Comparison of ENCODE assay signal across 11 cellular contexts in the genomic region with DNA sequence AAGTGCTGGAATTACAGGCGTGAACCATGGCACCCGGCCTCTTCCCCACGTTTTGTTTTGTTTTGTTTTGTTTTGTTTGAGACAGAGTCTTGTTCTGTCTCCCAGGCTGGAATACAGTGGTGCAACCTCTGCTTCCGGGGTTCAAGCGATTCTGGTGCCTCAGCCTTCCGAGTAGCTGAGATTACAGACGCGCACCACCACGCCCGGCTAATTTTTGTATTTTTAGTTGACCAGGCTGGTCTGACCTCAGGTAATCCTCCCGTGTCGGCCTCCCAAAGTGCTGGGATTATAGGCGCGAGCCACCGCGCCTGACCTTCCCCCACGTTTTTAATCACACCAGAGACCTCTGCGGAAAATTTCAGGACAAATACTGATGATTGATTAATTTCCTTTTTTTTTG. TPM values are rescaled to one million over a fixed set of nuclear protein-coding genes. Genes with fewer than 3 reads are reported as not detected.
DNase-seq lines count a peak whose midpoint lies in the region; ATAC-seq and TF ChIP-seq lines count a peak whose summit lies in the region.
"Had no signal": no experiment of that assay in that cellular context is flagged by ENCODE, and none has a peak within 500 bp of the region (broad histone marks: within the 10 kb centered on the region; RNA-seq: fewer than 3 reads in every experiment).

No MANE protein-coding gene starts in this region.

- H2BK15ac ChIP-seq in H9 (ENCODE audit: low read depth, low read length), result no peak overlapping the region
- H2BK15ac ChIP-seq in mesendoderm (replicated peaks; ENCODE audit: low read depth), result no peak overlapping the region

- intact Hi-C loops in CD4-positive, alpha-beta memory T cell (cut with micrococcal nuclease), result loop anchor here (5.0 kb wide), 1 partner anchor 940 kb away; no protein-coding TSS in a partner anchor
- intact Hi-C loops in left ventricle myocardium inferior (cut with micrococcal nuclease), result no loop called here

- H3K4me2 ChIP-seq in H9 (ENCODE audit: insufficient read depth, insufficient read length, low read length) (peak overlapping the region; percentile 25), mesendoderm (ENCODE audit: low read length) (peak overlapping the region; percentile 13)

- no peak overlapping the region for H3K56ac ChIP-seq in H9 (ENCODE audit: insufficient read length, low read depth, low read length)
- no peak overlapping the region for H3K56ac ChIP-seq in mesendoderm (ENCODE audit: low read length)

- WGBS in H9 (ENCODE audit: extremely low coverage, insufficient read length, low lambda C conversion rate), result no CpG with 5 or more reads among the region's 18 CpGs
- no CpG with 5 or more reads among the region's 18 CpGs for WGBS in mesendoderm (ENCODE audit: extremely low coverage, insufficient coverage, low lambda C conversion rate)

- H2BK20ac ChIP-seq in H9 (ENCODE audit: low read depth, low read length, poor library complexity, severe bottlenecking), result no peak overlapping the region

- CTCF ChIA-PET in CD4-positive, alpha-beta memory T cell (lab: Charles Lee; ENCODE audit: partially characterized antibody), result no interaction called here
- CTCF ChIA-PET in activated CD4-positive, alpha-beta memory T cell treated with anti-CD3 and anti-CD28 coated beads, Interleukin-2, amount 10 ng/mL, durations not matched to agents 7 days and 5 days (lab: Charles Lee), result interaction anchor here (2.1 to 2.3 kb wide), 2 partner anchors 9 to 467 kb away, joined by 5 to 6 read pairs; a partner anchor contains a TSS

- no peak overlapping the region for H3K4me3 ChIP-seq in CD4-positive, alpha-beta memory T cell (ENCODE audit: low read length in 2 of 2)
- H3K4me3 ChIP-seq in mesendoderm (ENCODE audit: low read length) (no peak overlapping the region), left ventricle myocardium inferior (no peak overlapping the region)
- H3K4me3 ChIP-seq: thyroid gland had no signal

- no peaks in the 10 kb centered on the region for H3K27me3 ChIP-seq in CD4-positive, alpha-beta memory T cell (ENCODE audit: insufficient read depth, low read length)
- H3K27me3 ChIP-seq in H9 (ENCODE audit: insufficient read depth, low read length), result no peaks in the 10 kb centered on the region
- H3K27me3 ChIP-seq in mesendoderm (ENCODE audit: insufficient read depth, low read length, poor library complexity), result no peaks in the 10 kb centered on the region
- no peaks in the 10 kb centered on the region for H3K27me3 ChIP-seq in left ventricle myocardium inferior (ENCODE audit: low read depth)
- H3K27me3 ChIP-seq: thyroid gland had no signal

- no peak overlapping the region for H2AFZ ChIP-seq in H9 (ENCODE audit: low read length)

- H4K20me1 ChIP-seq in H9 (ENCODE audit: control insufficient read depth, insufficient read depth, insufficient read length), result no peaks in the 10 kb centered on the region

- H3K9me3 ChIP-seq in CD4-positive, alpha-beta memory T cell (ENCODE audit: control insufficient read depth in 1 of 2, low read length in 2 of 2), result no peaks in the 10 kb centered on the region
- no peaks in the 10 kb centered on the region for H3K9me3 ChIP-seq in H9 (ENCODE audit: control insufficient read depth, low read depth, low read length)
- H3K9me3 ChIP-seq in left ventricle myocardium inferior (replicated peaks), result no peaks in the 10 kb centered on the region
- H3K9me3 ChIP-seq: thyroid gland had no signal

- H3K9ac ChIP-seq in H9 (ENCODE audit: extremely low read depth, insufficient read length, low read length) (no peak overlapping the region), mesendoderm (ENCODE audit: low read length) (peak overlapping the region; percentile 53)

- no peak overlapping the region for H3K4ac ChIP-seq in H9 (ENCODE audit: low read depth, low read length)
- H3K4ac ChIP-seq in mesendoderm (ENCODE audit: low read depth, low read length), result no peak overlapping the region

- peak overlapping the region in 5 of 8 donors; percentile 10 to 73 (median 31) for H3K4me3 Mint-ChIP-seq in CD4-positive, alpha-beta memory T cell
- peak overlapping the region; percentile 97 to 100 for H3K4me3 Mint-ChIP-seq in H9
- H3K4me3 Mint-ChIP-seq in activated CD4-positive, alpha-beta memory T cell treated with anti-CD3 and anti-CD28 coated beads, Interleukin-2, amount 10 ng/mL, durations not matched to agents 7 days and 5 days, result peak overlapping the region; percentile 37

- H3K4me1 ChIP-seq in CD4-positive, alpha-beta memory T cell (ENCODE audit: insufficient read depth, low read length), result peaks cover 57% of the 10 kb centered on the region
- H3K4me1 ChIP-seq in H9 (ENCODE audit: insufficient read depth, low read length), result no peaks in the 10 kb centered on the region; the same call in 1 of the 2 replicates
- H3K4me1 ChIP-seq in mesendoderm (ENCODE audit: control insufficient read depth, low read depth, low read length), result peaks cover 3% of the 10 kb centered on the region
- peaks cover 43% of the 10 kb centered on the region for H3K4me1 ChIP-seq in left ventricle myocardium inferior

- no peak overlapping the region for H4K8ac ChIP-seq in H9 (replicated peaks; ENCODE audit: insufficient read length, low read depth, low read length)
- no peak overlapping the region for H4K8ac ChIP-seq in mesendoderm (ENCODE audit: low read depth, low read length)

- no peaks in the 10 kb centered on the region for H3K27me3 Mint-ChIP-seq in CD4-positive, alpha-beta memory T cell
- H3K27me3 Mint-ChIP-seq in H9 (ENCODE audit: low read depth), result peaks cover 4% of the 10 kb centered on the region; the same call in 1 of the 2 replicates
- H3K27me3 Mint-ChIP-seq in activated CD4-positive, alpha-beta memory T cell treated with anti-CD3 and anti-CD28 coated beads, Interleukin-2, amount 10 ng/mL, durations not matched to agents 7 days and 5 days, result no peaks in the 10 kb centered on the region

- DNase-seq in CD4-positive, alpha-beta memory T cell, result no peak
- DNase-seq in H9, result no peak
- no peak for DNase-seq in activated CD4-positive, alpha-beta memory T cell treated with anti-CD3 and anti-CD28 coated beads, Interleukin-2, amount 10 ng/mL, durations not matched to agents 7 days and 5 days
- no peak for DNase-seq in mesendoderm
- DNase-seq in globus pallidus (ENCODE audit: low spot score), result no peak
- no peak for DNase-seq in left ventricle myocardium inferior
- DNase-seq: foreskin fibroblast, SW 1271, thyroid gland had no signal

- H2AK5ac ChIP-seq in H9 (ENCODE audit: insufficient read length, low read length) (no peak overlapping the region), mesendoderm (ENCODE audit: low read length) (no peak overlapping the region)

- TF ChIP-seq CTCF in H9 (conservative IDR thresholded peaks at IDR 0.05) (no peak), left ventricle myocardium inferior (IDR thresholded peaks at IDR 0.05; ENCODE audit: borderline replicate concordance) (no peak)

- H2BK5ac ChIP-seq in H9 (ENCODE audit: insufficient read length, low read length), result no peak overlapping the region
- H2BK5ac ChIP-seq in mesendoderm (ENCODE audit: low read length), result no peak overlapping the region

- no peak overlapping the region for H4K5ac ChIP-seq in H9 (ENCODE audit: insufficient read length, low read depth, low read length)
- H4K5ac ChIP-seq in mesendoderm (ENCODE audit: low read length), result no peak overlapping the region

- ATAC-seq in GM18907 (IDR thresholded peaks at IDR 0.05; ENCODE audit: unreplicated experiment) (no peak), HG02571 (IDR thresholded peaks at IDR 0.05; ENCODE audit: unreplicated experiment) (no peak)

- peaks cover 16 to 50% of the 10 kb centered on the region in 2 donors for H3K36me3 Mint-ChIP-seq in CD4-positive, alpha-beta memory T cell
- peaks cover 49 to 76% (median 58%) of the 10 kb centered on the region in 3 experiments for H3K36me3 Mint-ChIP-seq in H9 (ENCODE audit: insufficient read depth in 1 of 3, low read depth in 3 of 3)
- peaks cover 53% of the 10 kb centered on the region for H3K36me3 Mint-ChIP-seq in activated CD4-positive, alpha-beta memory T cell treated with anti-CD3 and anti-CD28 coated beads, Interleukin-2, amount 10 ng/mL, durations not matched to agents 7 days and 5 days (ENCODE audit: low read depth)

- H3K27ac ChIP-seq in CD4-positive, alpha-beta memory T cell (ENCODE audit: low read depth, low read length), result no peak overlapping the region
- no peak overlapping the region for H3K27ac ChIP-seq in H9 (ENCODE audit: insufficient read length, low read depth, low read length)
- no peak overlapping the region for H3K27ac ChIP-seq in mesendoderm (ENCODE audit: low read depth, low read length)
- H3K27ac ChIP-seq in left ventricle myocardium inferior (replicated peaks), result no peak overlapping the region
- H3K27ac ChIP-seq: thyroid gland had no signal

- H3K23me2 ChIP-seq in H9 (ENCODE audit: insufficient read length, low read depth, low read length, poor library complexity, severe bottlenecking), result peaks cover 6% of the 10 kb centered on the region

- no peak overlapping the region for H2BK12ac ChIP-seq in H9 (ENCODE audit: insufficient read length, low read depth, low read length)

- peaks cover 3% of the 10 kb centered on the region for H3K36me3 ChIP-seq in CD4-positive, alpha-beta memory T cell (ENCODE audit: insufficient read depth, low read length)
- H3K36me3 ChIP-seq in mesendoderm (ENCODE audit: control insufficient read depth, insufficient read depth, low read length) (no peaks in the 10 kb centered on the region), left ventricle myocardium inferior (peaks cover 6% of the 10 kb centered on the region)
- H3K36me3 ChIP-seq: thyroid gland had no signal

- no peak overlapping the region for H3K18ac ChIP-seq in H9 (ENCODE audit: insufficient read length, low read depth, low read length)
- no peak overlapping the region for H3K18ac ChIP-seq in mesendoderm (ENCODE audit: low read length)

- H3K14ac ChIP-seq in H9 (ENCODE audit: insufficient read depth, low read length), result no peak overlapping the region

- H4K91ac ChIP-seq in H9 (ENCODE audit: insufficient read length, low read depth, low read length), result no peak overlapping the region

- peaks cover 0 to 8% (median 0%) of the 10 kb centered on the region in 8 donors for H3K9me3 Mint-ChIP-seq in CD4-positive, alpha-beta memory T cell
- peaks cover 0 to 4% of the 10 kb centered on the region in 2 experiments; a peak in 2 of 5 replicates for H3K9me3 Mint-ChIP-seq in H9
- no peaks in the 10 kb centered on the region for H3K9me3 Mint-ChIP-seq in activated CD4-positive, alpha-beta memory T cell treated with anti-CD3 and anti-CD28 coated beads, Interleukin-2, amount 10 ng/mL, durations not matched to agents 7 days and 5 days

- POLR2A ChIA-PET in CD4-positive, alpha-beta memory T cell (lab: Charles Lee; ENCODE audit: partially characterized antibody), result no interaction called here
- POLR2A ChIA-PET in activated CD4-positive, alpha-beta memory T cell treated with anti-CD3 and anti-CD28 coated beads, Interleukin-2, amount 10 ng/mL, durations not matched to agents 7 days and 5 days (lab: Charles Lee), result interaction anchor here (2.2 to 6.9 kb wide), 2 partner anchors 9 to 58 kb away, joined by 5 to 313 read pairs; a partner anchor contains a TSS

- no peak overlapping the region for H3T11ph ChIP-seq in H9 (ENCODE audit: low read length)

- H3K27ac Mint-ChIP-seq in CD4-positive, alpha-beta memory T cell, result peak overlapping the region in 4 of 7 donors; percentile 10 to 97 (median 42)
- H3K27ac Mint-ChIP-seq in H9, result peak overlapping the region in 2 of 3 experiments; percentile 40 to 81; a peak in 1 of 7 replicates
- H3K27ac Mint-ChIP-seq in activated CD4-positive, alpha-beta memory T cell treated with anti-CD3 and anti-CD28 coated beads, Interleukin-2, amount 10 ng/mL, durations not matched to agents 7 days and 5 days, result peak overlapping the region; percentile 40

- H3K79me1 ChIP-seq in H9 (ENCODE audit: insufficient read depth, low read depth, low read length, poor library complexity, severe bottlenecking) (no peaks in the 10 kb centered on the region), mesendoderm (ENCODE audit: low read length) (peaks cover 10% of the 10 kb centered on the region)

- H3K23ac ChIP-seq in H9 (ENCODE audit: insufficient read length, low read depth, low read length) (no peak overlapping the region), mesendoderm (ENCODE audit: low read length) (no peak overlapping the region)

- H3K79me2 ChIP-seq in H9 (ENCODE audit: insufficient read depth, low read length), result peaks cover 76% of the 10 kb centered on the region
- peaks cover 87% of the 10 kb centered on the region for H3K79me2 ChIP-seq in mesendoderm (ENCODE audit: control insufficient read depth, insufficient read depth, low read length)

- H3K4me1 Mint-ChIP-seq in CD4-positive, alpha-beta memory T cell, result peaks cover 34 to 75% (median 57%) of the 10 kb centered on the region in 4 donors
- peaks cover 35 to 49% of the 10 kb centered on the region in 2 experiments for H3K4me1 Mint-ChIP-seq in H9
- H3K4me1 Mint-ChIP-seq in activated CD4-positive, alpha-beta memory T cell treated with anti-CD3 and anti-CD28 coated beads, Interleukin-2, amount 10 ng/mL, durations not matched to agents 7 days and 5 days, result peaks cover 54% of the 10 kb centered on the region

- H2BK120ac ChIP-seq in H9 (ENCODE audit: low read depth, low read length, poor library complexity, severe bottlenecking), result no peak overlapping the region
- H2BK120ac ChIP-seq in mesendoderm (ENCODE audit: low read depth, low read length), result no peak overlapping the region

RNA-seq across cellular contexts. Expression of a gene that starts 2.2 kb away (rescaled TPM):
- total RNA-seq in CD4-positive, alpha-beta memory T cell, result 10 to 100 TPM; 26.1 TPM
- 10 to 100 TPM; 40.2 to 56.7 TPM for polyA plus RNA-seq in CD4-positive, alpha-beta memory T cell
- total RNA-seq in H9 (2021) (62.4 and 66.4 TPM in 2 replicates), left ventricle myocardium inferior (16.2 TPM)
- 10 to 100 TPM; 35.4 to 36.1 TPM for total RNA-seq in activated CD4-positive, alpha-beta memory T cell treated with anti-CD3 and anti-CD28 coated beads, Interleukin-2, amount 10 ng/mL, durations not matched to agents 7 days and 5 days
- 65.7 TPM for polyA plus RNA-seq in mesendoderm (2013, experiment 1 of 2)
- polyA plus RNA-seq in mesendoderm (2013, experiment 2 of 2), result 66.6 TPM

RNA-seq across cellular contexts. Expression of a gene that starts 2.3 kb away (rescaled TPM):
- 100 to 1,000 TPM; 322 to 344 TPM for total RNA-seq in CD4-positive, alpha-beta memory T cell
- 100 to 1,000 TPM; 218 to 279 TPM for polyA plus RNA-seq in CD4-positive, alpha-beta memory T cell
- 471 and 472 TPM in 2 replicates for total RNA-seq in H9 (2021)
- total RNA-seq in activated CD4-positive, alpha-beta memory T cell treated with anti-CD3 and anti-CD28 coated beads, Interleukin-2, amount 10 ng/mL, durations not matched to agents 7 days and 5 days, result 100 to 1,000 TPM; 291 to 295 TPM
- 533 TPM for polyA plus RNA-seq in mesendoderm (2013, experiment 1 of 2)
- 528 TPM for polyA plus RNA-seq in mesendoderm (2013, experiment 2 of 2)
- 93.5 TPM for total RNA-seq in left ventricle myocardium inferior

RNA-seq across cellular contexts. Expression of a gene that starts 58.8 kb away (rescaled TPM):
- total RNA-seq in CD4-positive, alpha-beta memory T cell, result 100 to 1,000 TPM; 234 to 247 TPM
- polyA plus RNA-seq in CD4-positive, alpha-beta memory T cell, result 100 to 1,000 TPM; 158 to 268 TPM
- total RNA-seq in H9 (2021) (610 and 611 TPM in 2 replicates), left ventricle myocardium inferior (93.0 TPM)
- 100 to 1,000 TPM; 355 to 366 TPM for total RNA-seq in activated CD4-positive, alpha-beta memory T cell treated with anti-CD3 and anti-CD28 coated beads, Interleukin-2, amount 10 ng/mL, durations not matched to agents 7 days and 5 days
- 767 TPM for polyA plus RNA-seq in mesendoderm (2013, experiment 1 of 2)
- 774 TPM for polyA plus RNA-seq in mesendoderm (2013, experiment 2 of 2)

Comparison
In these comparisons a context has a peak if more than half of its experiments do, and no peak if none do; other contexts are left out.
1. H3K4me3 Mint-ChIP-seq: peak in every context shown above with its lines; median percentile 98 in H9; 37 in activated CD4-positive, alpha-beta memory T cell treated with anti-CD3 and anti-CD28 coated beads, Interleukin-2, amount 10 ng/mL, durations not matched to agents 7 days and 5 days; 31 in CD4-positive, alpha-beta memory T cell.